Comparison of ENCODE assay signal across 7 cellular contexts in the genomic region with DNA sequence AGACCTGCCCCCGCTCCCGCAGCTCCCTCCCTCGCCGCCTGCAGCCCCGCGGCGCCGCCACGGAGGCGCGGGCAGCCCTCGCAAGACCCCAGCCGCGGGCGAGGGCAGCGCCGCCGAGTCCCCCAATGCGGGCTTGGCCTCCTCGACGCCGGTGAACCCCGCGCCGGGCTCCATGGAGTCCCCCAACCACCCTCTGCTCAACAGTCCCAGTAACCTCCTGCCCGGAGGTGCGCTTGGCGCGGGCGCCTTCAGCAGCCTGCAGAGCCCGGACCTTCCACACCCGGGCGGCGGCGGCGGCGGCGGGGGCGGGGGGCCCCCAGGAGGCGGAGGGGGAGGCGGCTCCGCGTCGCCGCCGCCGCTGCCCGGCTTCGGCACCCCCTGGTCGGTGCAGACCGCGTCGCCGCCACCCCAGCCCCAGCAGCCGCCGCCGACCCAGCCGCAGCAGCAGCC. TPM values are rescaled to one million over a fixed set of nuclear protein-coding genes. Genes with fewer than 3 reads are reported as not detected.
DNase-seq lines count a peak whose midpoint lies in the region; ATAC-seq, FAIRE-seq and TF ChIP-seq lines count a peak whose summit lies in the region.

No MANE protein-coding gene starts in this region.

- DNase-seq in SJCRH30 (peak; percentile 39 to 46), astrocyte (ENCODE audit: low read depth) (no peak), endothelial cell (ENCODE audit: low spot score) (no peak)
- peak; percentile 62 for DNase-seq in stimulated activated CD4-positive, alpha-beta T cell treated with anti-CD3 and anti-CD28 coated beads, Interleukin-12 subunit alpha, Interleukin-12 subunit beta, amount 100 ng/mL, for 4 hours

- H3K4me3 Mint-ChIP-seq in astrocyte (ENCODE audit: unreplicated experiment) (no peak overlapping the region), endothelial cell (ENCODE audit: unreplicated experiment) (no peak overlapping the region)

- no peaks in the 10 kb centered on the region for H3K36me3 ChIP-seq in SJCRH30
- peaks cover 9% of the 10 kb centered on the region for H3K36me3 ChIP-seq in astrocyte (ENCODE audit: insufficient read depth, low read length)

- H4K20me1 ChIP-seq in astrocyte (ENCODE audit: insufficient read depth, low read length) = peaks cover 29% of the 10 kb centered on the region

- H3K4me3 ChIP-seq in SJCRH30 (peak overlapping the region; percentile 78), astrocyte (ENCODE audit: insufficient read depth, low read depth, low read length) (peak overlapping the region; percentile 85), iPS-18c (ENCODE audit: insufficient read depth, low read depth, low read length) (peak overlapping the region; percentile 87)

- peak overlapping the region; percentile 93 for H3K4me2 ChIP-seq in astrocyte (ENCODE audit: low read length)

- TF ChIP-seq CTCF in astrocyte (IDR thresholded peaks at IDR 0.05; ENCODE audit: insufficient read depth, low read depth, low read length) (no peak), endothelial cell (IDR thresholded peaks at IDR 0.05; ENCODE audit: unreplicated experiment) (no peak)

- H2AFZ ChIP-seq in astrocyte (ENCODE audit: low read depth, low read length) = no peak overlapping the region

- FAIRE-seq in astrocyte (lab: Jason Lieb, UNC) = no peak

- peaks cover 47% of the 10 kb centered on the region for H3K79me2 ChIP-seq in astrocyte (ENCODE audit: insufficient read depth, low read length)

- no peaks in the 10 kb centered on the region for H3K9me3 ChIP-seq in SJCRH30 (replicated peaks)
- no peaks in the 10 kb centered on the region for H3K9me3 ChIP-seq in astrocyte (ENCODE audit: insufficient read depth, low read depth, low read length)
- H3K9me3 ChIP-seq in iPS-18c (ENCODE audit: control insufficient read depth, insufficient read depth, low read length) = peaks cover 3% of the 10 kb centered on the region

- H3K27me3 ChIP-seq in SJCRH30 (peaks cover 4% of the 10 kb centered on the region; the same call in 1 of the 2 replicates), astrocyte (ENCODE audit: insufficient read depth, low read length) (no peaks in the 10 kb centered on the region)

- H3K27me3 Mint-ChIP-seq in astrocyte (ENCODE audit: low read depth, unreplicated experiment) (no peaks in the 10 kb centered on the region), endothelial cell (ENCODE audit: unreplicated experiment) (peaks cover 8% of the 10 kb centered on the region)

- H3K27ac Mint-ChIP-seq in astrocyte (ENCODE audit: unreplicated experiment) (no peak overlapping the region), endothelial cell (ENCODE audit: unreplicated experiment) (no peak overlapping the region)

- ATAC-seq in GM18519 (IDR thresholded peaks at IDR 0.05; ENCODE audit: low FRiP score, unreplicated experiment) (peak; percentile 4), HG02840 (IDR thresholded peaks at IDR 0.05; ENCODE audit: low FRiP score, unreplicated experiment) (peak; percentile 17)

- H3K9ac ChIP-seq in astrocyte (ENCODE audit: low read length) = peak overlapping the region; percentile 93

- peaks cover 8% of the 10 kb centered on the region; the same call in 1 of the 2 replicates for H3K4me1 ChIP-seq in SJCRH30
- H3K4me1 ChIP-seq in astrocyte (ENCODE audit: insufficient read depth, low read length) = peaks cover 7% of the 10 kb centered on the region

- H3K27ac ChIP-seq in SJCRH30 (no peak overlapping the region), astrocyte (ENCODE audit: low read depth, low read length) (peak overlapping the region; percentile 98)

- H3K9me3 Mint-ChIP-seq in astrocyte (ENCODE audit: unreplicated experiment) = peaks cover 2% of the 10 kb centered on the region
- H3K9me3 Mint-ChIP-seq in endothelial cell (ENCODE audit: unreplicated experiment) = no peaks in the 10 kb centered on the region

- peaks cover 1% of the 10 kb centered on the region for H3K36me3 Mint-ChIP-seq in astrocyte (ENCODE audit: low read depth, unreplicated experiment)
- H3K36me3 Mint-ChIP-seq in endothelial cell (ENCODE audit: low read depth, unreplicated experiment) = peaks cover 5% of the 10 kb centered on the region

- peaks cover 12% of the 10 kb centered on the region for H3K4me1 Mint-ChIP-seq in astrocyte (ENCODE audit: low read depth, unreplicated experiment)
- H3K4me1 Mint-ChIP-seq in endothelial cell (ENCODE audit: unreplicated experiment) = peaks cover 17% of the 10 kb centered on the region

RNA-seq across cellular contexts. Expression of a gene that starts 1.2 kb away (rescaled TPM):
- total RNA-seq in SJCRH30 (2014; rRNA removed; shearing (Covaris generic)) = 0.56 and 0.73 TPM in 2 replicates
- 46.8 and 47.3 TPM in 2 replicates for total RNA-seq in astrocyte
- 14.9 TPM for total RNA-seq in endothelial cell (ENCODE audit: unreplicated experiment)

Comparison
In these comparisons a context has a peak if more than half of its experiments do, and no peak if none do; other contexts are left out.
1. DNase-seq: peak in SJCRH30 (2 of 2) and stimulated activated CD4-positive, alpha-beta T cell treated with anti-CD3 and anti-CD28 coated beads, Interleukin-12 subunit alpha, Interleukin-12 subunit beta, amount 100 ng/mL, for 4 hours (single experiment); none in astrocyte (single experiment) and endothelial cell (single experiment).
2. Peak in every context shown above with its lines, with median percentiles within 50 percentile points of each other: H3K4me3 ChIP-seq.